ENCODE assay signal across 8 cellular contexts in the genomic region with DNA sequence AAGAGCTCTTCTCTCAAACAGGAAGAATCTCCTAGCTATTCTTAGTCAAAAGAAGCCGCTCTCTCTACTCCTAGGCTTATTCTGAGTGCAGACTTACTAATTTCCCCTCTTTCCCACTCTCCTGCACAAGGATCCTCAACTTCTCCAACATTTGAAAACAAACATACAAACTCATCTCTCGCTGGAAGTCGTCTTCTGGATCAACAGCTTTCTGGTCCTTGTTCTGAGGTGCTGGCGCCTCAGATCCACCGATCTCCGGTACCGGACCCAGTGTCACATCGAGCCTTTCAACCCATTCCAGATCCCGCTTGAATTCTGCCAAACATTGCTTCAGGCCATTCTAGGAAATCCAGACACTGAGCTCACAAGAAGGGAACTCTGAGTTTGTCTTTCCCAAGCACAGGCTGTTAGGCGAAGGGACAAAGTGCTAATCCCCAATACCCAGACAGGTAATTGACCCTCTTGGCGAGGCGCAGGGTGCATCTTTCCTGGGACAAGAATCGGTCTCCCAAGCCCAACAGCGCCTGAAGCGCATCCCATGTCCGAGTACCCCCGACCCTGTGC. TPM values are rescaled to one million over a fixed set of nuclear protein-coding genes. Genes with fewer than 3 reads are reported as not detected.
DNase-seq lines count a peak whose midpoint lies in the region; ATAC-seq and TF ChIP-seq lines count a peak whose summit lies in the region.

No MANE protein-coding gene starts in this region.

- H3K4me3 Mint-ChIP-seq in activated T-helper 1 cell treated with anti-CD3 and anti-CD28 coated beads, Interleukin-12 subunit alpha, Interleukin-12 subunit beta, Interleukin-2, Interleukin-4 antibody, amounts not matched to agents 30 ng/mL and 10 ng/mL and 1 ng/mL, durations not matched to agents 14 hours and 24 hours and 36 hours: peak overlapping the region; percentile 96
- H3K4me3 Mint-ChIP-seq in immature natural killer cell: peak overlapping the region; percentile 97 to 99 (median 98)

- H3K9me3 ChIP-seq in right atrium auricular region: no peaks in the 10 kb centered on the region

- peak overlapping the region; percentile 86 for H3K27ac Mint-ChIP-seq in activated T-helper 1 cell treated with anti-CD3 and anti-CD28 coated beads, Interleukin-12 subunit alpha, Interleukin-12 subunit beta, Interleukin-2, Interleukin-4 antibody, amounts not matched to agents 30 ng/mL and 10 ng/mL and 1 ng/mL, durations not matched to agents 14 hours and 24 hours and 36 hours
- peak overlapping the region in 5 of 6 donors; percentile 43 to 94 (median 94) for H3K27ac Mint-ChIP-seq in immature natural killer cell

- peaks cover 25% of the 10 kb centered on the region for H3K36me3 ChIP-seq in right atrium auricular region

- no peaks in the 10 kb centered on the region for H3K9me3 Mint-ChIP-seq in activated T-helper 1 cell treated with anti-CD3 and anti-CD28 coated beads, Interleukin-12 subunit alpha, Interleukin-12 subunit beta, Interleukin-2, Interleukin-4 antibody, amounts not matched to agents 30 ng/mL and 10 ng/mL and 1 ng/mL, durations not matched to agents 14 hours and 24 hours and 36 hours
- H3K9me3 Mint-ChIP-seq in immature natural killer cell: no peaks in the 10 kb centered on the region

- no peak for TF ChIP-seq CTCF in right atrium auricular region (IDR thresholded peaks at IDR 0.05)

- ATAC-seq in GM21723 (IDR thresholded peaks at IDR 0.05; ENCODE audit: unreplicated experiment): no peak

- peaks cover 45% of the 10 kb centered on the region for H3K36me3 Mint-ChIP-seq in activated T-helper 1 cell treated with anti-CD3 and anti-CD28 coated beads, Interleukin-12 subunit alpha, Interleukin-12 subunit beta, Interleukin-2, Interleukin-4 antibody, amounts not matched to agents 30 ng/mL and 10 ng/mL and 1 ng/mL, durations not matched to agents 14 hours and 24 hours and 36 hours (ENCODE audit: low read depth)
- peaks cover 10 to 31% (median 27%) of the 10 kb centered on the region in 3 donors for H3K36me3 Mint-ChIP-seq in immature natural killer cell

- peaks cover 18% of the 10 kb centered on the region for H3K27me3 Mint-ChIP-seq in activated T-helper 1 cell treated with anti-CD3 and anti-CD28 coated beads, Interleukin-12 subunit alpha, Interleukin-12 subunit beta, Interleukin-2, Interleukin-4 antibody, amounts not matched to agents 30 ng/mL and 10 ng/mL and 1 ng/mL, durations not matched to agents 14 hours and 24 hours and 36 hours (ENCODE audit: insufficient read depth)
- peaks cover 6 to 9% (median 8%) of the 10 kb centered on the region in 3 donors for H3K27me3 Mint-ChIP-seq in immature natural killer cell (ENCODE audit: low read depth in 3 of 3)

- H3K27ac ChIP-seq in right atrium auricular region: peak overlapping the region in 1 of 2 donors; percentile 37
- H3K27ac ChIP-seq in substantia nigra (ENCODE audit: low read depth, low read length, poor library complexity, severe bottlenecking): peak overlapping the region; percentile 51

- intact Hi-C loops in cardiac septum (cut with DNase I): no loop called here
- intact Hi-C loops in activated T-helper 1 cell treated with anti-CD3 and anti-CD28 coated beads, Interleukin-12 subunit alpha, Interleukin-12 subunit beta, Interleukin-2, Interleukin-4 antibody, amounts not matched to agents 30 ng/mL and 10 ng/mL and 1 ng/mL, durations not matched to agents 14 hours and 24 hours and 36 hours (cut with micrococcal nuclease): loop anchor here (10.0 kb wide), 2 partner anchors 327 to 837 kb away; a partner anchor contains a TSS

- no peaks in the 10 kb centered on the region for H3K27me3 ChIP-seq in right atrium auricular region

- peak overlapping the region; percentile 84 to 87 for H3K4me3 ChIP-seq in right atrium auricular region

- H3K4me1 ChIP-seq in right atrium auricular region: peaks cover 0 to 10% of the 10 kb centered on the region in 2 donors

- peaks cover 16% of the 10 kb centered on the region for H3K4me1 Mint-ChIP-seq in activated T-helper 1 cell treated with anti-CD3 and anti-CD28 coated beads, Interleukin-12 subunit alpha, Interleukin-12 subunit beta, Interleukin-2, Interleukin-4 antibody, amounts not matched to agents 30 ng/mL and 10 ng/mL and 1 ng/mL, durations not matched to agents 14 hours and 24 hours and 36 hours (ENCODE audit: low read depth)
- H3K4me1 Mint-ChIP-seq in immature natural killer cell: peaks cover 24 to 34% of the 10 kb centered on the region in 2 donors

- DNase-seq in right atrium auricular region (ENCODE audit: low spot score) (no peak), cardiac septum (ENCODE audit: low spot score) (no peak), immature natural killer cell (no peak), substantia nigra (lab: John Stamatoyannopoulos, UW) (peak in 2 of 49 donors; percentile 4 to 17), NCI-H446 (lab: John Stamatoyannopoulos, UW) (no peak), putamen (ENCODE audit: low spot score) (no peak)
- no peak for DNase-seq in activated T-helper 1 cell treated with anti-CD3 and anti-CD28 coated beads, Interleukin-12 subunit alpha, Interleukin-12 subunit beta, Interleukin-2, Interleukin-4 antibody, amounts not matched to agents 30 ng/mL and 10 ng/mL and 1 ng/mL, durations not matched to agents 14 hours and 24 hours and 36 hours (ENCODE audit: low spot score)

RNA-seq across cellular contexts. Expression of a gene that starts 0.7 kb away (rescaled TPM):
- 10 to 100 TPM; 28.4 to 34.0 TPM for total RNA-seq in right atrium auricular region
- 26.7 TPM for total RNA-seq in cardiac septum
- total RNA-seq in activated T-helper 1 cell treated with anti-CD3 and anti-CD28 coated beads, Interleukin-12 subunit alpha, Interleukin-12 subunit beta, Interleukin-2, Interleukin-4 antibody, amounts not matched to agents 30 ng/mL and 10 ng/mL and 1 ng/mL, durations not matched to agents 14 hours and 24 hours and 36 hours: 126 and 132 TPM in 2 replicates
- polyA plus RNA-seq in immature natural killer cell: 10 to 100 TPM; 52.8 to 61.7 (median 57.6) TPM

RNA-seq across cellular contexts. Expression of a gene that starts 0.7 kb away (rescaled TPM):
- total RNA-seq in right atrium auricular region (under 1 TPM in 1 of 2 donors, not detected in 1; 0.12 TPM), cardiac septum (0.13 TPM)
- total RNA-seq in activated T-helper 1 cell treated with anti-CD3 and anti-CD28 coated beads, Interleukin-12 subunit alpha, Interleukin-12 subunit beta, Interleukin-2, Interleukin-4 antibody, amounts not matched to agents 30 ng/mL and 10 ng/mL and 1 ng/mL, durations not matched to agents 14 hours and 24 hours and 36 hours: not detected in 2 replicates
- not detected for polyA plus RNA-seq in immature natural killer cell
